Comparison of ENCODE assay signal across 2 cellular contexts in genomic region chr10:100742936-100743335, GRCh38.
TF ChIP-seq lines count a peak whose summit lies in the region.

No MANE protein-coding gene starts in this region.

TF ChIP-seq in A549, 52 proteins besides CTCF, POLR2A, EP300 and RAD21:
- TF ChIP-seq, protein P1, sequence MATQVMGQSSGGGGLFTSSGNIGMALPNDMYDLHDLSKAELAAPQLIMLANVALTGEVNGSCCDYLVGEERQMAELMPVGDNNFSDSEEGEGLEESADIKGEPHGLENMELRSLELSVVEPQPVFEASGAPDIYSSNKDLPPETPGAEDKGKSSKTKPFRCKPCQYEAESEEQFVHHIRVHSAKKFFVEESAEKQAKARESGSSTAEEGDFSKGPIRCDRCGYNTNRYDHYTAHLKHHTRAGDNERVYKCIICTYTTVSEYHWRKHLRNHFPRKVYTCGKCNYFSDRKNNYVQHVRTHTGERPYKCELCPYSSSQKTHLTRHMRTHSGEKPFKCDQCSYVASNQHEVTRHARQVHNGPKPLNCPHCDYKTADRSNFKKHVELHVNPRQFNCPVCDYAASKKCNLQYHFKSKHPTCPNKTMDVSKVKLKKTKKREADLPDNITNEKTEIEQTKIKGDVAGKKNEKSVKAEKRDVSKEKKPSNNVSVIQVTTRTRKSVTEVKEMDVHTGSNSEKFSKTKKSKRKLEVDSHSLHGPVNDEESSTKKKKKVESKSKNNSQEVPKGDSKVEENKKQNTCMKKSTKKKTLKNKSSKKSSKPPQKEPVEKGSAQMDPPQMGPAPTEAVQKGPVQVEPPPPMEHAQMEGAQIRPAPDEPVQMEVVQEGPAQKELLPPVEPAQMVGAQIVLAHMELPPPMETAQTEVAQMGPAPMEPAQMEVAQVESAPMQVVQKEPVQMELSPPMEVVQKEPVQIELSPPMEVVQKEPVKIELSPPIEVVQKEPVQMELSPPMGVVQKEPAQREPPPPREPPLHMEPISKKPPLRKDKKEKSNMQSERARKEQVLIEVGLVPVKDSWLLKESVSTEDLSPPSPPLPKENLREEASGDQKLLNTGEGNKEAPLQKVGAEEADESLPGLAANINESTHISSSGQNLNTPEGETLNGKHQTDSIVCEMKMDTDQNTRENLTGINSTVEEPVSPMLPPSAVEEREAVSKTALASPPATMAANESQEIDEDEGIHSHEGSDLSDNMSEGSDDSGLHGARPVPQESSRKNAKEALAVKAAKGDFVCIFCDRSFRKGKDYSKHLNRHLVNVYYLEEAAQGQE (IDR thresholded peaks at IDR 0.05): no peak
- TF ChIP-seq MYC (IDR thresholded peaks at IDR 0.05; ENCODE audit: borderline replicate concordance, low read length): no peak
- no peak for TF ChIP-seq NFE2L2 (conservative IDR thresholded peaks at IDR 0.05; ENCODE audit: low read length)
- TF ChIP-seq ELK1 (IDR thresholded peaks at IDR 0.05; ENCODE audit: low read depth, low read length): no peak
- TF ChIP-seq EHMT2 (IDR thresholded peaks at IDR 0.05; ENCODE audit: low read depth): no peak
- no peak for TF ChIP-seq MAX (IDR thresholded peaks at IDR 0.05)
- no peak for TF ChIP-seq KDM1A (IDR thresholded peaks at IDR 0.05; ENCODE audit: low read depth)

TF ChIP-seq in GM23338, 12 proteins besides CTCF, POLR2A, EP300 and RAD21:
- TF ChIP-seq ZNF462 (CRISPR knock-in tag; IDR thresholded peaks at IDR 0.05): no peak
- no peak for TF ChIP-seq STAT1 (IDR thresholded peaks at IDR 0.05; ENCODE audit: unreplicated experiment)
- TF ChIP-seq ZNF331 (CRISPR knock-in tag; IDR thresholded peaks at IDR 0.05; ENCODE audit: low read depth): no peak
- TF ChIP-seq NANOG (IDR thresholded peaks at IDR 0.05; ENCODE audit: borderline replicate concordance): no peak
- no peak for TF ChIP-seq ZNF114 (CRISPR knock-in tag; IDR thresholded peaks at IDR 0.05)
- TF ChIP-seq, protein P1 (IDR thresholded peaks at IDR 0.05; ENCODE audit: unreplicated experiment): no peak
- no peak for TF ChIP-seq POLR2AphosphoS5 (IDR thresholded peaks at IDR 0.05; ENCODE audit: low read depth)
- TF ChIP-seq CREB1 (CRISPR knock-in tag; IDR thresholded peaks at IDR 0.05; ENCODE audit: low read depth): no peak
- no peak for TF ChIP-seq EZH2 (IDR thresholded peaks at IDR 0.05; ENCODE audit: low read depth, unreplicated experiment)
- TF ChIP-seq ETS1 (IDR thresholded peaks at IDR 0.05): no peak
- TF ChIP-seq EZH2phosphoT487 (IDR thresholded peaks at IDR 0.05; ENCODE audit: unreplicated experiment): no peak
- TF ChIP-seq JUNB (IDR thresholded peaks at IDR 0.05; ENCODE audit: unreplicated experiment): no peak
TF ChIP-seq in GM23338: peak in this region for 0.
